In the genomic region with DNA sequence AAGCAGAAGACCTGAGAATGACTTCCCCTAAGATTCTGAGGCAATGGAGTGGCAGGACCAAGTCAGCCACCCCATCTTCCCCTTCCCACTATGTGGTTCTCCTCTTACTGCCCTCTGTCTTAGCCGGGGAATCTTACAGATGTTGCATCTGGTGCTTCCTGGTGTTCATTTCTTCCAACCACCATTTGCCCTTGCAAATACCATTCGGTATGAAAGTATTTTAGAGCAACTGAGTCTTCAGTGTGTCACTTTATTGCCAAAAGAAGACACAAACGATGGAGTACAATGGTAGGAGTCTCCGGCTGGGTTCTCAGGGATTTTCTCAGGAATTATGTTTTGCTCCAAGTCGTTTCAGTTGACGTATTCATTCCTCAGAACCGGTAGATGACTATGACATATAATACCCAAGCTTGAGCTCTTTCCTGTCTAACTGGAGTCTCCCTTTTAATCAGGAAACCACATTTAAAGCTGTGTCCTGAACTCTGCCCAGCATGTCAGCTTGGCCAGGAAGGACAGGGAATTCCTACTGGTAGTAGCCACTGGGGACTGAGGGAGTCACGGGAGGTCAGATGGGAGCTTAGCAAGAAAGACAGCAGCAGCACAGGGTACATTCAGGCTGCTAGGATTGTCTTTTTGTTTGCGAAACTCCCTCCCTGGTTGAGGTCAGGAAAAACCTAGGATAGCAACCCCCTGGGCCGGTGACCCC, we compare ENCODE assay signal across 1 cellular context.
TF ChIP-seq lines count a peak whose summit lies in the region.

No MANE protein-coding gene starts in this region.

TF ChIP-seq in HepG2, 621 proteins besides CTCF, POLR2A, EP300 and RAD21 (continued from another document and continues in another):
- TF ChIP-seq, protein P1, sequence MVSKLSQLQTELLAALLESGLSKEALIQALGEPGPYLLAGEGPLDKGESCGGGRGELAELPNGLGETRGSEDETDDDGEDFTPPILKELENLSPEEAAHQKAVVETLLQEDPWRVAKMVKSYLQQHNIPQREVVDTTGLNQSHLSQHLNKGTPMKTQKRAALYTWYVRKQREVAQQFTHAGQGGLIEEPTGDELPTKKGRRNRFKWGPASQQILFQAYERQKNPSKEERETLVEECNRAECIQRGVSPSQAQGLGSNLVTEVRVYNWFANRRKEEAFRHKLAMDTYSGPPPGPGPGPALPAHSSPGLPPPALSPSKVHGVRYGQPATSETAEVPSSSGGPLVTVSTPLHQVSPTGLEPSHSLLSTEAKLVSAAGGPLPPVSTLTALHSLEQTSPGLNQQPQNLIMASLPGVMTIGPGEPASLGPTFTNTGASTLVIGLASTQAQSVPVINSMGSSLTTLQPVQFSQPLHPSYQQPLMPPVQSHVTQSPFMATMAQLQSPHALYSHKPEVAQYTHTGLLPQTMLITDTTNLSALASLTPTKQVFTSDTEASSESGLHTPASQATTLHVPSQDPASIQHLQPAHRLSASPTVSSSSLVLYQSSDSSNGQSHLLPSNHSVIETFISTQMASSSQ (IDR thresholded peaks at IDR 0.05; ENCODE audit: low read depth) = no peak
- TF ChIP-seq, protein P1 (CRISPR knock-in tag; IDR thresholded peaks at IDR 0.05; ENCODE audit: borderline replicate concordance) = no peak
- TF ChIP-seq, protein P2, sequence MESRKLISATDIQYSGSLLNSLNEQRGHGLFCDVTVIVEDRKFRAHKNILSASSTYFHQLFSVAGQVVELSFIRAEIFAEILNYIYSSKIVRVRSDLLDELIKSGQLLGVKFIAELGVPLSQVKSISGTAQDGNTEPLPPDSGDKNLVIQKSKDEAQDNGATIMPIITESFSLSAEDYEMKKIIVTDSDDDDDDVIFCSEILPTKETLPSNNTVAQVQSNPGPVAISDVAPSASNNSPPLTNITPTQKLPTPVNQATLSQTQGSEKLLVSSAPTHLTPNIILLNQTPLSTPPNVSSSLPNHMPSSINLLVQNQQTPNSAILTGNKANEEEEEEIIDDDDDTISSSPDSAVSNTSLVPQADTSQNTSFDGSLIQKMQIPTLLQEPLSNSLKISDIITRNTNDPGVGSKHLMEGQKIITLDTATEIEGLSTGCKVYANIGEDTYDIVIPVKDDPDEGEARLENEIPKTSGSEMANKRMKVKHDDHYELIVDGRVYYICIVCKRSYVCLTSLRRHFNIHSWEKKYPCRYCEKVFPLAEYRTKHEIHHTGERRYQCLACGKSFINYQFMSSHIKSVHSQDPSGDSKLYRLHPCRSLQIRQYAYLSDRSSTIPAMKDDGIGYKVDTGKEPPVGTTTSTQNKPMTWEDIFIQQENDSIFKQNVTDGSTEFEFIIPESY (CRISPR knock-in tag; IDR thresholded peaks at IDR 0.05) = no peak
- TF ChIP-seq, protein P3, sequence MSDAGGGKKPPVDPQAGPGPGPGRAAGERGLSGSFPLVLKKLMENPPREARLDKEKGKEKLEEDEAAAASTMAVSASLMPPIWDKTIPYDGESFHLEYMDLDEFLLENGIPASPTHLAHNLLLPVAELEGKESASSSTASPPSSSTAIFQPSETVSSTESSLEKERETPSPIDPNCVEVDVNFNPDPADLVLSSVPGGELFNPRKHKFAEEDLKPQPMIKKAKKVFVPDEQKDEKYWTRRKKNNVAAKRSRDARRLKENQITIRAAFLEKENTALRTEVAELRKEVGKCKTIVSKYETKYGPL (CRISPR knock-in tag; IDR thresholded peaks at IDR 0.05) = no peak
- TF ChIP-seq GATAD2A (CRISPR knock-in tag; IDR thresholded peaks at IDR 0.05) (peak; percentile 70), CEBPG (CRISPR knock-in tag; IDR thresholded peaks at IDR 0.05) (peak; percentile 73), ZNF33A (CRISPR knock-in tag; IDR thresholded peaks at IDR 0.05; ENCODE audit: borderline replicate concordance) (no peak), DPF2 (CRISPR knock-in tag; IDR thresholded peaks at IDR 0.05; ENCODE audit: borderline replicate concordance, low read depth) (peak; percentile 57; the same call in 1 of the 2 replicates), ZNF12 (CRISPR knock-in tag; IDR thresholded peaks at IDR 0.05) (peak; percentile 92), MIXL1 (CRISPR knock-in tag; IDR thresholded peaks at IDR 0.05) (peak; percentile 21; the same call in 1 of the 2 replicates), ZBTB21 (CRISPR knock-in tag; IDR thresholded peaks at IDR 0.05) (no peak), ZNF136 (CRISPR knock-in tag; IDR thresholded peaks at IDR 0.05; ENCODE audit: low read depth) (no peak), NFYC (CRISPR knock-in tag; IDR thresholded peaks at IDR 0.05) (no peak), ARHGAP35 (CRISPR knock-in tag; IDR thresholded peaks at IDR 0.05; ENCODE audit: borderline replicate concordance) (no peak), NRL (CRISPR knock-in tag; IDR thresholded peaks at IDR 0.05; ENCODE audit: borderline replicate concordance) (no peak), GFI1 (CRISPR knock-in tag; IDR thresholded peaks at IDR 0.05; ENCODE audit: borderline replicate concordance) (peak; percentile 58; the same call in 1 of the 2 replicates), RBM22 (optimal IDR thresholded peaks at IDR 0.05; ENCODE audit: low read length) (peak; percentile 50), ZBTB38 (CRISPR knock-in tag; IDR thresholded peaks at IDR 0.05) (peak; percentile 49; the same call in 1 of the 2 replicates), MEF2D (CRISPR knock-in tag; IDR thresholded peaks at IDR 0.05) (0 out of 2 replicates have a peak, but pooled peaks have one; percentile 16), ZMYM4 (CRISPR knock-in tag; IDR thresholded peaks at IDR 0.05) (peak; percentile 33; the same call in 1 of the 2 replicates), SOX5 (CRISPR knock-in tag; IDR thresholded peaks at IDR 0.05; ENCODE audit: borderline replicate concordance) (peak; percentile 79; the same call in 1 of the 2 replicates), ZSCAN9 (CRISPR knock-in tag; IDR thresholded peaks at IDR 0.05; ENCODE audit: borderline replicate concordance) (peak; percentile 35; the same call in 1 of the 2 replicates), RARA (CRISPR knock-in tag; IDR thresholded peaks at IDR 0.05) (peak; percentile 91)
- TF ChIP-seq, protein P4, sequence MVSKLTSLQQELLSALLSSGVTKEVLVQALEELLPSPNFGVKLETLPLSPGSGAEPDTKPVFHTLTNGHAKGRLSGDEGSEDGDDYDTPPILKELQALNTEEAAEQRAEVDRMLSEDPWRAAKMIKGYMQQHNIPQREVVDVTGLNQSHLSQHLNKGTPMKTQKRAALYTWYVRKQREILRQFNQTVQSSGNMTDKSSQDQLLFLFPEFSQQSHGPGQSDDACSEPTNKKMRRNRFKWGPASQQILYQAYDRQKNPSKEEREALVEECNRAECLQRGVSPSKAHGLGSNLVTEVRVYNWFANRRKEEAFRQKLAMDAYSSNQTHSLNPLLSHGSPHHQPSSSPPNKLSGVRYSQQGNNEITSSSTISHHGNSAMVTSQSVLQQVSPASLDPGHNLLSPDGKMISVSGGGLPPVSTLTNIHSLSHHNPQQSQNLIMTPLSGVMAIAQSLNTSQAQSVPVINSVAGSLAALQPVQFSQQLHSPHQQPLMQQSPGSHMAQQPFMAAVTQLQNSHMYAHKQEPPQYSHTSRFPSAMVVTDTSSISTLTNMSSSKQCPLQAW (CRISPR knock-in tag; IDR thresholded peaks at IDR 0.05) = peak; percentile 32; the same call in 1 of the 2 replicates
- TF ChIP-seq, protein P5, sequence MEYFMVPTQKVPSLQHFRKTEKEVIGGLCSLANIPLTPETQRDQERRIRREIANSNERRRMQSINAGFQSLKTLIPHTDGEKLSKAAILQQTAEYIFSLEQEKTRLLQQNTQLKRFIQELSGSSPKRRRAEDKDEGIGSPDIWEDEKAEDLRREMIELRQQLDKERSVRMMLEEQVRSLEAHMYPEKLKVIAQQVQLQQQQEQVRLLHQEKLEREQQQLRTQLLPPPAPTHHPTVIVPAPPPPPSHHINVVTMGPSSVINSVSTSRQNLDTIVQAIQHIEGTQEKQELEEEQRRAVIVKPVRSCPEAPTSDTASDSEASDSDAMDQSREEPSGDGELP (IDR thresholded peaks at IDR 0.05; ENCODE audit: borderline replicate concordance, low read depth) = peak; percentile 35; the same call in 1 of the 2 replicates
- TF ChIP-seq, protein P6, sequence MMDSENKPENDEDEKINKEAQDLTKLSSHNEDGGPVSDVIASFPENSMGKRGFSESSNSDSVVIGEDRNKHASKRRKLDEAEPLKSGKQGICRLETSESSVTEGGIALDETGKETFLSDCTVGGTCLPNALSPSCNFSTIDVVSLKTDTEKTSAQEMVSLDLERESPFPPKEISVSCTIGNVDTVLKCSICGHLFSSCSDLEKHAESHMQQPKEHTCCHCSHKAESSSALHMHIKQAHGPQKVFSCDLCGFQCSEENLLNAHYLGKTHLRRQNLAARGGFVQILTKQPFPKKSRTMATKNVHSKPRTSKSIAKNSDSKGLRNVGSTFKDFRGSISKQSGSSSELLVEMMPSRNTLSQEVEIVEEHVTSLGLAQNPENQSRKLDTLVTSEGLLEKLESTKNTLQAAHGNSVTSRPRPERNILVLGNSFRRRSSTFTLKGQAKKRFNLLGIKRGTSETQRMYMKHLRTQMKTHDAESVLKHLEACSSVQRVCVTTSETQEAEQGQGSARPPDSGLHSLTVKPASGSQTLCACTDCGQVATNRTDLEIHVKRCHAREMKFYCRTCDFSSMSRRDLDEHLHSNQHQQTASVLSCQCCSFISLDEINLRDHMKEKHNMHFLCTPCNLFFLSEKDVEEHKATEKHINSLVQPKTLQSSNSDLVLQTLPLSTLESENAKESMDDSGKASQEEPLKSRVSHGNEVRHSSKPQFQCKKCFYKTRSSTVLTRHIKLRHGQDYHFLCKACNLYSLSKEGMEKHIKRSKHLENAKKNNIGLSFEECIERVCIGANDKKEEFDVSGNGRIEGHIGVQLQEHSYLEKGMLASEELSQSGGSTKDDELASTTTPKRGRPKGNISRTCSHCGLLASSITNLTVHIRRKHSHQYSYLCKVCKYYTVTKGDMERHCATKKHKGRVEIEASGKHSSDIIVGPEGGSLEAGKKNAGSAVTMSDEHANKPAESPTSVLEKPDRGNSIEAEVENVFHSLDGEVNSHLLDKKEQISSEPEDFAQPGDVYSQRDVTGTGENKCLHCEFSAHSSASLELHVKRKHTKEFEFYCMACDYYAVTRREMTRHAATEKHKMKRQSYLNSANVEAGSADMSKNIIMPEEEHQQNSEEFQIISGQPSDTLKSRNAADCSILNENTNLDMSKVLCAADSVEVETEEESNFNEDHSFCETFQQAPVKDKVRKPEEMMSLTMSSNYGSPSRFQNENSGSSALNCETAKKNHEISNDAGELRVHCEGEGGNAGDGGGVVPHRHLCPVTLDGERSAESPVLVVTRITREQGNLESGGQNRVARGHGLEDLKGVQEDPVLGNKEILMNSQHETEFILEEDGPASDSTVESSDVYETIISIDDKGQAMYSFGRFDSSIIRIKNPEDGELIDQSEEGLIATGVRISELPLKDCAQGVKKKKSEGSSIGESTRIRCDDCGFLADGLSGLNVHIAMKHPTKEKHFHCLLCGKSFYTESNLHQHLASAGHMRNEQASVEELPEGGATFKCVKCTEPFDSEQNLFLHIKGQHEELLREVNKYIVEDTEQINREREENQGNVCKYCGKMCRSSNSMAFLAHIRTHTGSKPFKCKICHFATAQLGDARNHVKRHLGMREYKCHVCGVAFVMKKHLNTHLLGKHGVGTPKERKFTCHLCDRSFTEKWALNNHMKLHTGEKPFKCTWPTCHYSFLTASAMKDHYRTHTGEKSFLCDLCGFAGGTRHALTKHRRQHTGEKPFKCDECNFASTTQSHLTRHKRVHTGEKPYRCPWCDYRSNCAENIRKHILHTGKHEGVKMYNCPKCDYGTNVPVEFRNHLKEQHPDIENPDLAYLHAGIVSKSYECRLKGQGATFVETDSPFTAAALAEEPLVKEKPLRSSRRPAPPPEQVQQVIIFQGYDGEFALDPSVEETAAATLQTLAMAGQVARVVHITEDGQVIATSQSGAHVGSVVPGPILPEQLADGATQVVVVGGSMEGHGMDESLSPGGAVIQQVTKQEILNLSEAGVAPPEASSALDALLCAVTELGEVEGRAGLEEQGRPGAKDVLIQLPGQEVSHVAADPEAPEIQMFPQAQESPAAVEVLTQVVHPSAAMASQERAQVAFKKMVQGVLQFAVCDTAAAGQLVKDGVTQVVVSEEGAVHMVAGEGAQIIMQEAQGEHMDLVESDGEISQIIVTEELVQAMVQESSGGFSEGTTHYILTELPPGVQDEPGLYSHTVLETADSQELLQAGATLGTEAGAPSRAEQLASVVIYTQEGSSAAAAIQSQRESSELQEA (CRISPR knock-in tag; IDR thresholded peaks at IDR 0.05; ENCODE audit: not compliant biosample characterization) = no peak
- TF ChIP-seq, protein P7, sequence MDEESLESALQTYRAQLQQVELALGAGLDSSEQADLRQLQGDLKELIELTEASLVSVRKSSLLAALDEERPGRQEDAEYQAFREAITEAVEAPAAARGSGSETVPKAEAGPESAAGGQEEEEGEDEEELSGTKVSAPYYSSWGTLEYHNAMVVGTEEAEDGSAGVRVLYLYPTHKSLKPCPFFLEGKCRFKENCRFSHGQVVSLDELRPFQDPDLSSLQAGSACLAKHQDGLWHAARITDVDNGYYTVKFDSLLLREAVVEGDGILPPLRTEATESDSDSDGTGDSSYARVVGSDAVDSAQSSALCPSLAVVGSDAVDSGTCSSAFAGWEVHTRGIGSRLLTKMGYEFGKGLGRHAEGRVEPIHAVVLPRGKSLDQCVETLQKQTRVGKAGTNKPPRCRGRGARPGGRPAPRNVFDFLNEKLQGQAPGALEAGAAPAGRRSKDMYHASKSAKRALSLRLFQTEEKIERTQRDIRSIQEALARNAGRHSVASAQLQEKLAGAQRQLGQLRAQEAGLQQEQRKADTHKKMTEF (CRISPR knock-in tag; IDR thresholded peaks at IDR 0.05) = peak; percentile 59; the same call in 1 of the 2 replicates
